ENCODE assay signal across 8 cellular contexts in the genomic region with DNA sequence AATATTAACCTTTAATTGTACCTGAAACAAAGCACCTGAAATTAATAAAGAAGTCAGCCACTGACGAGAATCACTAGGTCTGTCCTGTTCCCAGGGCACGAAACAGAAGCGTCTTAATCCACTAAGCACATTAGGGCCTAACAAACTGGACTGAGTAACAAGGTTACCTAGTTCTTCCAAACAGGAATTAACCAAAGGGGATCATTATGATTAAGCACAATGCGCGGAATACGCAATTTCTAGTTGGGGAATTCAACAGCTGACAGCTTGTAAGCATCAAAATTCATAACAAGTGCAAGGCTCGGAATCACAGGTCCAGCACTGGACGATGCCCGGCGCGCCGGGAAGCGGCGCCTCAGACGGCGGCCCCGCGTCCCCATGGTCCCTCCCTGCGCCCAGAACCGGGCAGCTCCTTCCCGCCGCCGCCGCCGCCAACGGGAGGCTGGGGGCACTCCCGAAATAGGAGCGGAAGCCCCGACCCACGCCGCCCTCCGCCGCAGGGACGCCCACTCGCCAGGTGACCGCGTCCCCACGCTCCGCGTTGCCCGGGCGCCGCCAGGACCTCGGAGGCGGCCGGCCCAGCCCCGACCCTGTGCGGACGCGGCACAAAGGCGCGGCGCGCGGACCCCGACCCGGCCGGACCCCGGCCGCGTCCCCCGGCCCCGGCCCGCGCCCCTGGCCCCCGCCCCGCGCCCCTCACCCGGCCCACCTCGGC. TPM values are rescaled to one million over a fixed set of nuclear protein-coding genes. Genes with fewer than 3 reads are reported as not detected.
DNase-seq lines count a peak whose midpoint lies in the region; ATAC-seq and TF ChIP-seq lines count a peak whose summit lies in the region.

No MANE protein-coding gene starts in this region.

- TF ChIP-seq CTCF in mesothelial cell of epicardium (IDR thresholded peaks at IDR 0.05; ENCODE audit: unreplicated experiment) (no peak), upper lobe of left lung (IDR thresholded peaks at IDR 0.05) (no peak)

- H3K27me3 ChIP-seq in upper lobe of left lung: no peaks in the 10 kb centered on the region

- intact Hi-C loops in activated CD4-positive, alpha-beta T cell treated with anti-CD3 and anti-CD28 coated beads for 36 hours (cut with DNase I, micrococcal nuclease): loop anchor here (1.0 to 5.0 kb wide), 18 partner anchors 44 to 1879 kb away; a partner anchor contains a TSS
- intact Hi-C loops in posterior vena cava (cut with DNase I): no loop called here

- no peak for TF ChIP-seq EP300 in upper lobe of left lung (IDR thresholded peaks at IDR 0.05)

- H3K27me3 Mint-ChIP-seq in activated CD4-positive, alpha-beta T cell treated with anti-CD3 and anti-CD28 coated beads for 36 hours: no peaks in the 10 kb centered on the region
- H3K27me3 Mint-ChIP-seq in mesothelial cell of epicardium (ENCODE audit: low read depth): no peaks in the 10 kb centered on the region

- H3K4me3 ChIP-seq in upper lobe of left lung: peak overlapping the region; percentile 42 to 93 (median 82)

- 2 to 3% methylated on average over 13 to 27 of the region's 70 CpGs for WGBS in upper lobe of left lung, 2 donors

- peak overlapping the region; percentile 15 for H3K27ac ChIP-seq in cingulate gyrus (ENCODE audit: low read depth, low read length)
- peak overlapping the region; percentile 13 to 84 (median 61) for H3K27ac ChIP-seq in upper lobe of left lung

- POLR2A ChIA-PET in activated CD4-positive, alpha-beta T cell treated with anti-CD3 and anti-CD28 coated beads for 36 hours (lab: Charles Lee): interaction anchor here (2.3 kb wide), 1 partner anchor 19 kb away, joined by 12 read pairs; no protein-coding TSS in a partner anchor

- H3K4me1 Mint-ChIP-seq in activated CD4-positive, alpha-beta T cell treated with anti-CD3 and anti-CD28 coated beads for 36 hours: peaks cover 71% of the 10 kb centered on the region
- peaks cover 49% of the 10 kb centered on the region for H3K4me1 Mint-ChIP-seq in mesothelial cell of epicardium

- peak; percentile 40 for DNase-seq in activated CD4-positive, alpha-beta T cell treated with anti-CD3 and anti-CD28 coated beads for 36 hours
- DNase-seq in activated CD4-positive, alpha-beta T cell treated with anti-CD3 and anti-CD28 coated beads, Interleukin-2, amount 50 U/mL, for 4 hours: no peak
- peak; percentile 62 for DNase-seq in OCI-M1 (lab: John Stamatoyannopoulos, UW)
- DNase-seq in mesothelial cell of epicardium (ENCODE audit: low spot score in 2 of 2, unreplicated experiment in 2 of 2): peak in 1 of 2 experiments; percentile 59
- DNase-seq in upper lobe of left lung: peak in 1 of 2 donors; percentile 91
- DNase-seq in posterior vena cava (ENCODE audit: low spot score): no peak

- CTCF ChIA-PET in activated CD4-positive, alpha-beta T cell treated with anti-CD3 and anti-CD28 coated beads for 36 hours (lab: Charles Lee): interaction anchor here (0.8 to 1.3 kb wide), 2 partner anchors 43 to 44 kb away, joined by 3 read pairs; no protein-coding TSS in a partner anchor

- peak overlapping the region; percentile 81 for H3K4me3 Mint-ChIP-seq in activated CD4-positive, alpha-beta T cell treated with anti-CD3 and anti-CD28 coated beads for 36 hours
- H3K4me3 Mint-ChIP-seq in mesothelial cell of epicardium: peak overlapping the region; percentile 86

- H3K4me1 ChIP-seq in upper lobe of left lung: peaks cover 35 to 62% (median 40%) of the 10 kb centered on the region in 4 donors

- H3K9me3 ChIP-seq in upper lobe of left lung: no peaks in the 10 kb centered on the region

- no peak for ATAC-seq in activated CD4-positive, alpha-beta T cell treated with anti-CD3 and anti-CD28 coated beads for 36 hours
- ATAC-seq in HG02759 (IDR thresholded peaks at IDR 0.05; ENCODE audit: unreplicated experiment): peak; percentile 2
- no peak for ATAC-seq in upper lobe of left lung (ENCODE audit: low FRiP score in 2 of 2)

- TF ChIP-seq POLR2A in upper lobe of left lung (IDR thresholded peaks at IDR 0.05): no peak

- H3K9me3 Mint-ChIP-seq in activated CD4-positive, alpha-beta T cell treated with anti-CD3 and anti-CD28 coated beads for 36 hours (ENCODE audit: low read depth): no peaks in the 10 kb centered on the region
- H3K9me3 Mint-ChIP-seq in mesothelial cell of epicardium: peaks cover 11% of the 10 kb centered on the region

- H3K27ac Mint-ChIP-seq in activated CD4-positive, alpha-beta T cell treated with anti-CD3 and anti-CD28 coated beads for 36 hours: peak overlapping the region; percentile 90
- peak overlapping the region; percentile 95 for H3K27ac Mint-ChIP-seq in mesothelial cell of epicardium

- H3K36me3 Mint-ChIP-seq in activated CD4-positive, alpha-beta T cell treated with anti-CD3 and anti-CD28 coated beads for 36 hours (ENCODE audit: low read depth): peaks cover 54% of the 10 kb centered on the region
- H3K36me3 Mint-ChIP-seq in mesothelial cell of epicardium: peaks cover 26% of the 10 kb centered on the region

- H3K36me3 ChIP-seq in upper lobe of left lung: peaks cover 0 to 7% (median 3%) of the 10 kb centered on the region in 4 donors

RNA-seq across cellular contexts. Expression of a gene that starts 0.9 kb away (rescaled TPM):
- 10 to 100 TPM; 31.2 to 33.4 TPM for total RNA-seq in activated CD4-positive, alpha-beta T cell treated with anti-CD3 and anti-CD28 coated beads for 36 hours
- total RNA-seq in mesothelial cell of epicardium: 62.4 to 64.4 TPM (median 63.3 TPM) in 3 replicates
- 10 to 100 TPM; 29.9 to 39.7 (median 34.1) TPM for total RNA-seq in upper lobe of left lung
- total RNA-seq in posterior vena cava: 10 to 100 TPM; 20.8 to 24.1 TPM

RNA-seq across cellular contexts. Expression of a gene that starts 54.7 kb away (rescaled TPM):
- 10 to 100 TPM; 41.7 to 42.8 TPM for total RNA-seq in activated CD4-positive, alpha-beta T cell treated with anti-CD3 and anti-CD28 coated beads for 36 hours
- total RNA-seq in mesothelial cell of epicardium (31.7 to 33.8 TPM (median 32.0 TPM) in 3 replicates), upper lobe of left lung (10 to 100 TPM; 38.0 to 72.3 (median 49.3) TPM), posterior vena cava (10 to 100 TPM; 32.7 to 34.1 TPM)

Comparison
In these comparisons a context has a peak if more than half of its experiments do, and no peak if none do; other contexts are left out.
1. DNase-seq: peak in activated CD4-positive, alpha-beta T cell treated with anti-CD3 and anti-CD28 coated beads for 36 hours (single experiment) and OCI-M1 (single experiment); none in activated CD4-positive, alpha-beta T cell treated with anti-CD3 and anti-CD28 coated beads, Interleukin-2, amount 50 U/mL, for 4 hours (0 of 2) and posterior vena cava (single experiment).
2. intact Hi-C loops: an anchor here in activated CD4-positive, alpha-beta T cell treated with anti-CD3 and anti-CD28 coated beads for 36 hours (1.0 to 5.0 kb wide); none called in posterior vena cava.